ENCODE assay signal across 16 cellular contexts in the genomic region with DNA sequence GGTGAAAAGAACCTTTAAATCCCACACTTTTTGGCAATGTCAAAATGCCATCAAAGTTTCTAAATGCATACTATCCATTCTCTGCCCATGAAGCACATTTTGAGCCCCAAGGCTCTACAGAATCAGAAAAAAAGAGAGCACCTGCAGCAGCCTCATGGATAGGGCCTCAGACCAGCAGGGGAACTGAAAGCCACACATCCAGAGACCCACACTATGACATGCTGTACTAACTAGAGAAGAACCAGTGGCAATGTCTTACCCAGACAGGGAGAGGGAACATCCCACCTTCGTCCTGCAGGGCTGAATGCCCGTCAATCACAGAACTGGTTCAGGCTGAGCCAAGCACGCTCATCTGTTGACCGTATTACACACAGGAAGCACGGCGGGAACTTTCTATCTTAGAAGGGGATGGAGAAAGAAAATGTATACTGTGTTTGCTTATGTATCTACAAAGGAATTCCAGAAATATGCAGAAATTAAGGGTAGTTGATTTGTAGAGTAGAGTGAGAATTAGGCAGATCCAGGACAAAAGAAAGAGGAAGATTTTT.
"Had no signal": no experiment of that assay in that cellular context is flagged by ENCODE, and none has a peak within 500 bp of the region (broad histone marks: within the 10 kb centered on the region; RNA-seq: fewer than 3 reads in every experiment).

No MANE protein-coding gene starts in this region.

- H3K27me3 ChIP-seq: left lung, thyroid gland had no signal

- H3K4me1 Mint-ChIP-seq: activated naive CD8-positive, alpha-beta T cell treated with anti-CD3 and anti-CD28 coated beads, Interleukin-2, amount 50 U/mL, for 24 hours; activated T-helper 17 cell treated with anti-CD3 and anti-CD28 coated beads, Interleukin-2, amount 50 U/mL, for 72 hours; endodermal cell; naive thymus-derived CD8-positive, alpha-beta T cell had no signal

- H3K27ac ChIP-seq: dorsolateral prefrontal cortex, left lung, neutrophil, thyroid gland had no signal

- H3K4me3 ChIP-seq: dorsolateral prefrontal cortex, left lung, thyroid gland had no signal

- H3K4me3 Mint-ChIP-seq: activated naive CD4-positive, alpha-beta T cell treated with anti-CD3 and anti-CD28 coated beads for 36 hours; activated naive CD8-positive, alpha-beta T cell treated with anti-CD3 and anti-CD28 coated beads, Interleukin-2, amount 50 U/mL, for 24 hours; activated T-helper 17 cell treated with anti-CD3 and anti-CD28 coated beads, Interleukin-2, amount 50 U/mL, for 72 hours; endodermal cell; naive thymus-derived CD8-positive, alpha-beta T cell had no signal

- H3K27ac Mint-ChIP-seq: activated naive CD4-positive, alpha-beta T cell treated with anti-CD3 and anti-CD28 coated beads for 36 hours; activated naive CD8-positive, alpha-beta T cell treated with anti-CD3 and anti-CD28 coated beads, Interleukin-2, amount 50 U/mL, for 24 hours; activated T-helper 17 cell treated with anti-CD3 and anti-CD28 coated beads, Interleukin-2, amount 50 U/mL, for 72 hours; endodermal cell had no signal

- DNase-seq: activated CD4-positive, alpha-beta T cell treated with anti-CD3 and anti-CD28 coated beads, Interleukin-2, amount 50 U/mL, for 1 hour; activated naive CD4-positive, alpha-beta T cell treated with anti-CD3 and anti-CD28 coated beads for 36 hours; activated naive CD8-positive, alpha-beta T cell treated with anti-CD3 and anti-CD28 coated beads, Interleukin-2, amount 50 U/mL, for 24 hours; aorta; dorsolateral prefrontal cortex; endodermal cell; erythroblast; left lung; mammary epithelial cell; naive thymus-derived CD8-positive, alpha-beta T cell; stimulated activated CD4-positive, alpha-beta T cell treated with anti-CD3 and anti-CD28 coated beads, Interleukin-1b, Interleukin-23, amount 100 ng/mL, for 48 hours; T1000; thyroid gland had no signal

- H3K9me3 Mint-ChIP-seq: activated naive CD4-positive, alpha-beta T cell treated with anti-CD3 and anti-CD28 coated beads for 36 hours; activated naive CD8-positive, alpha-beta T cell treated with anti-CD3 and anti-CD28 coated beads, Interleukin-2, amount 50 U/mL, for 24 hours; activated T-helper 17 cell treated with anti-CD3 and anti-CD28 coated beads, Interleukin-2, amount 50 U/mL, for 72 hours; endodermal cell had no signal

- H3K36me3 ChIP-seq: left lung, neutrophil, thyroid gland had no signal

- H3K36me3 Mint-ChIP-seq: naive thymus-derived CD8-positive, alpha-beta T cell had no signal

- H3K9me3 ChIP-seq: left lung, neutrophil, thyroid gland had no signal

- ATAC-seq: activated CD4-positive, CD25-positive, alpha-beta regulatory T cell treated with anti-CD3 and anti-CD28 coated beads, Interleukin-2, amount 50 U/mL, for 24 hours; activated naive CD8-positive, alpha-beta T cell treated with anti-CD3 and anti-CD28 coated beads, Interleukin-2, amount 50 U/mL, for 24 hours; activated T-helper 17 cell treated with anti-CD3 and anti-CD28 coated beads, Interleukin-2, amount 50 U/mL, for 72 hours; left lung; naive thymus-derived CD8-positive, alpha-beta T cell had no signal
